ENCODE assay signal across 19 cellular contexts in the genomic region with DNA sequence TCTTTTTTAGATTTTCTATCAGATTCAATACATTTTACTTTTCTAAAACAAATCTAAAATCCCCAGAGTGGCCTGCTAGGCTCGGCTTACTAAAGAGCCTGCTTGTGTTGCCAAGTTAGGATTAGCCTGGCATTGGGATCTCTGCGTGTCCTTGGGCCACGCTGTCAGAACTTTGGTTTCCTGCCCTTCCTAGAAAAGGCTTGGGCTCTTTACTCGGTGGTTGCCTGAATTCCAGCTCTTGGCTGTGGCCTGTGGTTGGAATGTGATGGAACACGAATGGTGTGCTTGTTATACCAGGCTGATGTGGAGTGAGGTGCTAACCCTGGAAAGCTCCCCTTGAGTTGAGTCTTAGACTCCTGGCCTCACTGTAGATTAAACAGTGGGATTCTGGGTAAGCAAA. TPM values are rescaled to one million over a fixed set of nuclear protein-coding genes. Genes with fewer than 3 reads are reported as not detected.
DNase-seq lines count a peak whose midpoint lies in the region; ATAC-seq and TF ChIP-seq lines count a peak whose summit lies in the region.
"Had no signal": no experiment of that assay in that cellular context is flagged by ENCODE, and none has a peak within 500 bp of the region (broad histone marks: within the 10 kb centered on the region; RNA-seq: fewer than 3 reads in every experiment).

No MANE protein-coding gene starts in this region.

- no peak overlapping the region for H3K9ac ChIP-seq in PC-3 (ENCODE audit: low read length)

- no TSS peak for BruUV-seq in PC-3 (replicated peaks; lab: Mats Ljungman, UMichigan)

- H3K4me1 ChIP-seq in body of pancreas (peaks cover 98% of the 10 kb centered on the region), uterus (no peaks in the 10 kb centered on the region), PC-3 (ENCODE audit: insufficient read depth, low read length) (peaks cover 5% of the 10 kb centered on the region; the same call in 1 of the 2 replicates)
- H3K4me1 ChIP-seq: A549 had no signal

- peaks cover 50% of the 10 kb centered on the region for H4K20me1 ChIP-seq in PC-3 (ENCODE audit: low read length)

- H2AFZ ChIP-seq in PC-3 (ENCODE audit: low read length): no peak overlapping the region

- POLR2A ChIA-PET in PC-3 (lab: Charles Lee; ENCODE audit: unreplicated experiment): interaction anchor here (0.6 kb wide), 1 partner anchor 35 kb away, joined by 5 read pairs; no protein-coding TSS in a partner anchor

- CTCF ChIA-PET in PC-3 (lab: Charles Lee): no interaction called here

- no peaks in the 10 kb centered on the region for H3K9me2 ChIP-seq in PC-3 (replicated peaks; ENCODE audit: low read length)

- peaks cover 98% of the 10 kb centered on the region for H3K79me2 ChIP-seq in PC-3 (ENCODE audit: low read length)

- DNase-seq in Right ventricle myocardium inferior (ENCODE audit: missing footprints) (no peak), cardiac septum (ENCODE audit: low spot score) (no peak), body of pancreas (peak; percentile 71 to 82 (median 78)), myocyte (ENCODE audit: low read depth) (peak; percentile 61), uterus (no peak), PC-3 (no peak), NCI-H2081 treated with DMSO at 0.1 percent for 48 hours (lab: John Stamatoyannopoulos, UW) (no peak), putamen (ENCODE audit: low spot score) (no peak)
- DNase-seq: activated CD4-positive, alpha-beta T cell treated with anti-CD3 and anti-CD28 coated beads, Interleukin-2, amount 50 U/mL, for 1 hour; activated naive CD8-positive, alpha-beta T cell treated with anti-CD3 and anti-CD28 coated beads, Interleukin-2, amount 10 ng/mL, durations not matched to agents 7 days and 5 days; cerebellar nuclear complex; EL; NCI-H2171 treated with DMSO at 0.1 percent for 48 hours; NCI-H748 treated with DMSO at 0.1 percent for 48 hours; RPMI8226; stimulated activated CD4-positive, alpha-beta T cell treated with anti-CD3 and anti-CD28 coated beads, Interleukin-4, amount 100 ng/mL, for 24 hours; trophoblast cell had no signal

- H3K4me2 ChIP-seq in PC-3 (ENCODE audit: low read length): no peak overlapping the region
- H3K4me2 ChIP-seq: A549 had no signal

- H3K36me3 ChIP-seq in body of pancreas (replicated peaks in 1 of 2; ENCODE audit: insufficient read depth in 1 of 2, low read depth in 2 of 2) (peaks cover 0 to 2% of the 10 kb centered on the region in 2 donors), uterus (no peaks in the 10 kb centered on the region), PC-3 (ENCODE audit: low read depth, low read length) (peaks cover 41% of the 10 kb centered on the region)

- WGBS in body of pancreas, 2 donors: 12 to 23% methylated on average over 5 of the region's 5 CpGs

- H3K9me3 ChIP-seq in body of pancreas (no peaks in the 10 kb centered on the region), uterus (no peaks in the 10 kb centered on the region), PC-3 (ENCODE audit: low read length) (no peaks in the 10 kb centered on the region)
- H3K9me3 ChIP-seq: A549 had no signal

- peak overlapping the region; percentile 62 to 98 (median 97) for H3K27ac ChIP-seq in body of pancreas
- peak overlapping the region; percentile 44 to 52 for H3K27ac ChIP-seq in uterus
- no peak overlapping the region for H3K27ac ChIP-seq in PC-3 (ENCODE audit: low read length)
- H3K27ac ChIP-seq: A549 had no signal

- peak; percentile 34 for ATAC-seq in Right ventricle myocardium inferior
- ATAC-seq in body of pancreas: peak; percentile 81
- ATAC-seq in PC-3: no peak
- ATAC-seq: A549 had no signal

- H3K27me3 ChIP-seq in body of pancreas (no peaks in the 10 kb centered on the region), uterus (no peaks in the 10 kb centered on the region), PC-3 (ENCODE audit: low read length) (no peaks in the 10 kb centered on the region)

- TF ChIP-seq POLR2A in body of pancreas (IDR thresholded peaks at IDR 0.05) (peak in 1 of 3 donors; percentile 37), uterus (IDR thresholded peaks at IDR 0.05) (no peak)

- H3F3A ChIP-seq in PC-3 (ENCODE audit: low read length, unreplicated experiment): no peaks in the 10 kb centered on the region

- H3K4me3 ChIP-seq in body of pancreas (no peak overlapping the region), uterus (no peak overlapping the region), PC-3 (ENCODE audit: low read length) (no peak overlapping the region)
- H3K4me3 ChIP-seq: A549, skin epidermis had no signal

- peak in 3 of 7 experiments; percentile 13 to 24 (median 14) for TF ChIP-seq CTCF in body of pancreas (IDR thresholded peaks at IDR 0.05)
- no peak for TF ChIP-seq CTCF in uterus (IDR thresholded peaks at IDR 0.05)
- no peak for TF ChIP-seq CTCF in PC-3 (conservative IDR thresholded peaks at IDR 0.05; ENCODE audit: low read depth, low read length)

- intact Hi-C loops in Right ventricle myocardium inferior (cut with DNase I): no loop called here
- intact Hi-C loops in cardiac septum (cut with DNase I): no loop called here
- intact Hi-C loops in body of pancreas (cut with DNase I): loop anchor here (10.0 kb wide), 1 partner anchor 114 kb away; no protein-coding TSS in a partner anchor
- intact Hi-C loops in uterus (cut with DNase I; ENCODE audit: low total_unique reads): no loop called here
- intact Hi-C loops in PC-3 (cut with micrococcal nuclease): no loop called here

RNA-seq across cellular contexts. Expression of gene SPATA13, which starts 8.5 kb away (rescaled TPM):
- total RNA-seq in Right ventricle myocardium inferior (9.9 TPM), cardiac septum (8.0 TPM), body of pancreas (100 to 1,000 TPM in 1 of 2 donors, 10 to 100 TPM in 1; 83.3 to 359 TPM), myocyte (11.9 and 18.7 TPM in 2 replicates), uterus (10 to 100 TPM; 20.0 to 47.4 (median 27.6) TPM), PC-3 (2014; rRNA removed) (43.0 and 52.6 TPM in 2 replicates)
- 5.4 TPM for polyA plus RNA-seq in myocyte (2012)

Comparison
In these comparisons a context has a peak if more than half of its experiments do, and no peak if none do; other contexts are left out.
1. DNase-seq: peak in body of pancreas (4 of 4) and myocyte (single experiment); none in Right ventricle myocardium inferior (single experiment), cardiac septum (single experiment), uterus (0 of 2), PC-3 (single experiment), NCI-H2081 treated with DMSO at 0.1 percent for 48 hours (single experiment) and putamen (single experiment).